Comparison of ENCODE assay signal across 9 cellular contexts in genomic region chr9:35844628-35845301, GRCh38. TPM values are rescaled to one million over a fixed set of nuclear protein-coding genes. Genes with fewer than 3 reads are reported as not detected.
DNase-seq lines count a peak whose midpoint lies in the region; ATAC-seq and TF ChIP-seq lines count a peak whose summit lies in the region.
"Had no signal": no experiment of that assay in that cellular context is flagged by ENCODE, and none has a peak within 500 bp of the region (broad histone marks: within the 10 kb centered on the region; RNA-seq: fewer than 3 reads in every experiment).

No MANE protein-coding gene starts in this region.

- H3K4me3 ChIP-seq in Peyer's patch: no peak overlapping the region
- no peak overlapping the region for H3K4me3 ChIP-seq in effector memory CD4-positive, alpha-beta T cell (ENCODE audit: insufficient read depth, low read depth, low read length, poor library complexity, severe bottlenecking)

- no peaks in the 10 kb centered on the region for H3K9me3 Mint-ChIP-seq in activated naive CD4-positive, alpha-beta T cell treated with anti-CD3 and anti-CD28 coated beads, Interleukin-2, amount 10 ng/mL, durations not matched to agents 7 days and 5 days

- H3K27ac Mint-ChIP-seq in activated naive CD4-positive, alpha-beta T cell treated with anti-CD3 and anti-CD28 coated beads, Interleukin-2, amount 10 ng/mL, durations not matched to agents 7 days and 5 days: no peak overlapping the region
- H3K27ac Mint-ChIP-seq: activated naive CD8-positive, alpha-beta T cell had no signal

- peaks cover 9% of the 10 kb centered on the region for H3K27me3 Mint-ChIP-seq in activated naive CD4-positive, alpha-beta T cell treated with anti-CD3 and anti-CD28 coated beads, Interleukin-2, amount 10 ng/mL, durations not matched to agents 7 days and 5 days
- H3K27me3 Mint-ChIP-seq: activated naive CD8-positive, alpha-beta T cell had no signal

- no peak for TF ChIP-seq CTCF in Peyer's patch (IDR thresholded peaks at IDR 0.05)

- TF ChIP-seq POLR2A in Peyer's patch (IDR thresholded peaks at IDR 0.05): no peak

- H3K36me3 Mint-ChIP-seq in activated naive CD4-positive, alpha-beta T cell treated with anti-CD3 and anti-CD28 coated beads, Interleukin-2, amount 10 ng/mL, durations not matched to agents 7 days and 5 days: no peaks in the 10 kb centered on the region

- H3K27me3 ChIP-seq in Peyer's patch: no peaks in the 10 kb centered on the region
- H3K27me3 ChIP-seq in effector memory CD4-positive, alpha-beta T cell (replicated peaks; ENCODE audit: control insufficient read depth, insufficient read depth, low read length, poor library complexity, severe bottlenecking): no peaks in the 10 kb centered on the region

- ATAC-seq in GM21447 (IDR thresholded peaks at IDR 0.05; ENCODE audit: unreplicated experiment): no peak

- peaks cover 0 to 23% (median 5%) of the 10 kb centered on the region in 4 donors for H3K4me1 ChIP-seq in Peyer's patch
- H3K4me1 ChIP-seq in effector memory CD4-positive, alpha-beta T cell (ENCODE audit: control insufficient read depth, insufficient read depth, low read length, poor library complexity, severe bottlenecking): peaks cover 19% of the 10 kb centered on the region

- peak; percentile 31 for DNase-seq in activated naive CD4-positive, alpha-beta T cell treated with anti-CD3 and anti-CD28 coated beads, Interleukin-2, amount 10 ng/mL, durations not matched to agents 7 days and 5 days
- DNase-seq in activated naive CD4-positive, alpha-beta T cell treated with anti-CD3 and anti-CD28 coated beads, Interleukin-2, amount 50 U/mL, for 16 hours: no peak
- peak in 2 of 3 donors; percentile 64 to 76 for DNase-seq in Peyer's patch
- peak in 2 of 3 donors; percentile 12 to 22 for DNase-seq in effector memory CD4-positive, alpha-beta T cell
- peak; percentile 54 for DNase-seq in middle frontal gyrus (ENCODE audit: extremely low spot score, low spot score)
- DNase-seq in iPS-NIHi7 (ENCODE audit: extremely low spot score): no peak
- no peak for DNase-seq in NCI-H524 (lab: John Stamatoyannopoulos, UW)

- no peaks in the 10 kb centered on the region for H3K9me3 ChIP-seq in Peyer's patch
- H3K9me3 ChIP-seq in effector memory CD4-positive, alpha-beta T cell (ENCODE audit: control insufficient read depth, low read length): no peaks in the 10 kb centered on the region

- no peak overlapping the region for H3K4me3 Mint-ChIP-seq in activated naive CD4-positive, alpha-beta T cell treated with anti-CD3 and anti-CD28 coated beads, Interleukin-2, amount 10 ng/mL, durations not matched to agents 7 days and 5 days

- no peaks in the 10 kb centered on the region for H3K36me3 ChIP-seq in Peyer's patch
- H3K36me3 ChIP-seq in effector memory CD4-positive, alpha-beta T cell (ENCODE audit: control insufficient read depth, insufficient read depth, low read length): no peaks in the 10 kb centered on the region

- H3K27ac ChIP-seq in Peyer's patch: peak overlapping the region in 3 of 4 donors; percentile 3 to 52 (median 12)
- H3K27ac ChIP-seq in effector memory CD4-positive, alpha-beta T cell (ENCODE audit: insufficient read depth, low read length, poor library complexity, severe bottlenecking): peak overlapping the region; percentile 29

- H3K4me1 Mint-ChIP-seq in activated naive CD4-positive, alpha-beta T cell treated with anti-CD3 and anti-CD28 coated beads, Interleukin-2, amount 10 ng/mL, durations not matched to agents 7 days and 5 days: peaks cover 25% of the 10 kb centered on the region

- CTCF ChIA-PET in activated naive CD4-positive, alpha-beta T cell treated with anti-CD3 and anti-CD28 coated beads, Interleukin-2, amount 10 ng/mL, durations not matched to agents 7 days and 5 days (lab: Charles Lee): interaction anchor here (1.1 to 4.7 kb wide), 5 partner anchors 10 to 49 kb away, joined by 3 to 16 read pairs (median 4); partner anchors contain the start of gene HINT2

RNA-seq across cellular contexts. Expression of gene TMEM8B, which starts 15.7 kb away (rescaled TPM):
- total RNA-seq in Peyer's patch: 10 to 100 TPM in 1 of 4 donors, 1 to 10 TPM in 3; 6.0 to 11.6 (median 8.1) TPM

RNA-seq across cellular contexts. Expression of gene FAM221B, which starts 16.2 kb away (rescaled TPM):
- total RNA-seq in Peyer's patch: not detected

RNA-seq across cellular contexts. Expression of gene OR13J1, which starts 25.4 kb away (rescaled TPM):
- total RNA-seq in Peyer's patch: not detected

RNA-seq across cellular contexts. Expression of gene HINT2, which starts 29.9 kb away (rescaled TPM):
- total RNA-seq in Peyer's patch: 10 to 100 TPM; 19.8 to 40.3 (median 28.7) TPM

RNA-seq across cellular contexts. Expression of gene SPAG8, which starts 32.7 kb away (rescaled TPM):
- total RNA-seq in Peyer's patch: under 1 TPM in 1 of 4 donors, not detected in 3; 0.94 TPM

Comparison
In these comparisons a context has a peak if more than half of its experiments do, and no peak if none do; other contexts are left out.
1. DNase-seq: peak in activated naive CD4-positive, alpha-beta T cell treated with anti-CD3 and anti-CD28 coated beads, Interleukin-2, amount 10 ng/mL, durations not matched to agents 7 days and 5 days (single experiment), Peyer's patch (2 of 3), effector memory CD4-positive, alpha-beta T cell (2 of 3) and middle frontal gyrus (single experiment); none in activated naive CD4-positive, alpha-beta T cell treated with anti-CD3 and anti-CD28 coated beads, Interleukin-2, amount 50 U/mL, for 16 hours (single experiment), iPS-NIHi7 (single experiment) and NCI-H524 (0 of 2).